20 cellular contexts compared by ENCODE assay signal in the genomic region with DNA sequence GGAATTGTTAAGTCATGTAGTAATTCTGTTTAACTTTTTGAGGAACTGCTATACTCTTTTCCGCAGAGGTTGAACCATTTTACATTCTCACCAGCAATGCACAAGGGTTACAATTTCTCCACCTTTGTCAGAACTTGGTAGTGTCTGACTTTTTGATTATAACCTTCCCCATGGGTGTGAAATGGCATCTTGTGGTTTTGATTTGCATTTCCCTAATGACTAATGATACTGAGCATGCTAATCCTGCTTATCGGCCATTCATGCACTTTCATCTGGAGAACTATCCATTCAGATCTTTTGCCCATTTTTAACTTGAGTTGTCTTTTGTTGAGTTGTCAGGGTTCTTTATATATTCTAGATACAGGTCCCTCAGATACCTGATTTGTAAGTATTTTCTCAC. TPM values are rescaled to one million over a fixed set of nuclear protein-coding genes. Genes with fewer than 3 reads are reported as not detected.
DNase-seq lines count a peak whose midpoint lies in the region; ATAC-seq, FAIRE-seq and TF ChIP-seq lines count a peak whose summit lies in the region.
"Had no signal": no experiment of that assay in that cellular context is flagged by ENCODE, and none has a peak within 500 bp of the region (broad histone marks: within the 10 kb centered on the region; RNA-seq: fewer than 3 reads in every experiment).

No MANE protein-coding gene starts in this region.

- no peak for TF ChIP-seq RAD21 in GM12878 (IDR thresholded peaks at IDR 0.05; ENCODE audit: insufficient read depth, low read depth, low read length)

- H3K27me3 Mint-ChIP-seq in activated CD8-positive, alpha-beta T cell treated with anti-CD3 and anti-CD28 coated beads for 36 hours: peaks cover 2% of the 10 kb centered on the region

- ATAC-seq in GM18520 (IDR thresholded peaks at IDR 0.05; ENCODE audit: unreplicated experiment): peak; percentile 59
- peak; percentile 42; the same call in 1 of the 3 replicates for ATAC-seq in GM12878
- no peak for ATAC-seq in activated CD8-positive, alpha-beta T cell treated with anti-CD3 and anti-CD28 coated beads for 36 hours
- ATAC-seq: HepG2 had no signal

- H4K20me1 ChIP-seq in Karpas-422 (ENCODE audit: insufficient read depth, low read depth, low read length) (no peaks in the 10 kb centered on the region), GM12878 (ENCODE audit: control insufficient read depth, insufficient read depth) (no peaks in the 10 kb centered on the region)

- H3K9ac ChIP-seq in Karpas-422 (ENCODE audit: low read length) (no peak overlapping the region), GM12878 (ENCODE audit: control insufficient read depth, insufficient read depth, low read length) (no peak overlapping the region)

- H3K36me3 Mint-ChIP-seq in activated CD8-positive, alpha-beta T cell treated with anti-CD3 and anti-CD28 coated beads for 36 hours (ENCODE audit: low read depth): no peaks in the 10 kb centered on the region

- H3K36me3 ChIP-seq in Karpas-422 (ENCODE audit: insufficient read depth, low read length) (no peaks in the 10 kb centered on the region), GM12878 (ENCODE audit: control insufficient read depth in 2 of 2, insufficient read depth in 2 of 2, low read length in 1 of 2) (no peaks in the 10 kb centered on the region)
- H3K36me3 ChIP-seq: BE2C had no signal

- no peak for TF ChIP-seq CTCF in GM12878 (IDR thresholded peaks at IDR 0.05 in 2 of 3, conservative IDR thresholded peaks at IDR 0.05 in 1 of 3; ENCODE audit: control insufficient read depth in 2 of 3, extremely low read depth in 1 of 3, insufficient read depth in 1 of 3, low read depth in 3 of 3, low read length in 3 of 3)
- TF ChIP-seq CTCF in activated CD8-positive, alpha-beta T cell treated with anti-CD3 and anti-CD28 coated beads for 36 hours (IDR thresholded peaks at IDR 0.05): no peak

- H3K79me2 ChIP-seq in Karpas-422 (ENCODE audit: low read length) (no peaks in the 10 kb centered on the region), GM12878 (ENCODE audit: control insufficient read depth, insufficient read depth, low read length) (no peaks in the 10 kb centered on the region)

- H3K27ac ChIP-seq in Karpas-422 (ENCODE audit: low read length): no peak overlapping the region
- no peak overlapping the region for H3K27ac ChIP-seq in GM12878 (ENCODE audit: control insufficient read depth, insufficient read depth)
- H3K27ac ChIP-seq: C4-2B had no signal

- peaks cover 8% of the 10 kb centered on the region for H3K4me1 ChIP-seq in Karpas-422 (ENCODE audit: low read length)
- peaks cover 3% of the 10 kb centered on the region; the same call in 1 of the 2 replicates for H3K4me1 ChIP-seq in GM12878 (ENCODE audit: control insufficient read depth, insufficient read depth, low read length)
- H3K4me1 ChIP-seq: BE2C had no signal

- H2AFZ ChIP-seq in Karpas-422 (ENCODE audit: low read length): no peak overlapping the region
- no peak overlapping the region for H2AFZ ChIP-seq in GM12878 (ENCODE audit: control insufficient read depth, low read depth, low read length)

- H3K9me3 Mint-ChIP-seq in activated CD8-positive, alpha-beta T cell treated with anti-CD3 and anti-CD28 coated beads for 36 hours: no peaks in the 10 kb centered on the region
- H3K9me3 Mint-ChIP-seq: CD4-positive, alpha-beta memory T cell; HFFc6 had no signal

- SMC1A ChIA-PET in GM12878 (lab: Charles Lee; ENCODE audit: uncharacterized antibody, unreplicated experiment): no interaction called here

- RAD21 ChIA-PET in GM12878 (lab: Charles Lee; ENCODE audit: unreplicated experiment): no interaction called here

- FAIRE-seq in GM12878 (lab: Jason Lieb, UNC): no peak
- FAIRE-seq: A204.1, G401.6, GM12892, HepG2, HTR-8/SVneo had no signal

- H3K9me3 ChIP-seq in Karpas-422 (ENCODE audit: low read length) (no peaks in the 10 kb centered on the region), GM12878 (replicated peaks; ENCODE audit: control insufficient read depth, insufficient read depth, low read length) (no peaks in the 10 kb centered on the region)
- H3K9me3 ChIP-seq: BE2C had no signal

- POLR2A ChIA-PET in GM12878 (lab: Charles Lee): no interaction called here
- POLR2A ChIA-PET in activated CD8-positive, alpha-beta T cell treated with anti-CD3 and anti-CD28 coated beads for 36 hours (lab: Charles Lee): no interaction called here

- in situ Hi-C loops in GM12878 (cut with MboI): no loop called here
- in situ Hi-C loops in KBM-7 (cut with MboI; ENCODE audit: low pct_unique_long_range_greater_than_20kb, low sequenced_read_pairs): no loop called here

- no peak for TF ChIP-seq EP300 in GM12878 (IDR thresholded peaks at IDR 0.05; ENCODE audit: borderline replicate concordance in 1 of 2, control insufficient read depth in 1 of 2, low read depth in 2 of 2, low read length in 2 of 2)

- H3K4me2 ChIP-seq in Karpas-422 (ENCODE audit: low read depth, low read length, poor library complexity, severe bottlenecking) (peak overlapping the region; percentile 3), GM12878 (ENCODE audit: control insufficient read depth, insufficient read depth) (no peak overlapping the region)

- H3K27ac Mint-ChIP-seq in activated CD8-positive, alpha-beta T cell treated with anti-CD3 and anti-CD28 coated beads for 36 hours: no peak overlapping the region
- H3K27ac Mint-ChIP-seq: CD4-positive, alpha-beta memory T cell; HFFc6 had no signal

- no peaks in the 10 kb centered on the region for H3K27me3 ChIP-seq in Karpas-422 (ENCODE audit: low read length)
- no peaks in the 10 kb centered on the region; a peak in 1 of 4 replicates for H3K27me3 ChIP-seq in GM12878 (replicated peaks in 1 of 2; ENCODE audit: control insufficient read depth in 2 of 2, insufficient read depth in 2 of 2, low read length in 1 of 2)
- H3K27me3 ChIP-seq: BE2C had no signal

- intact Hi-C loops in GM12878 (cut with micrococcal nuclease; ENCODE audit: unreplicated experiment): no loop called here
- intact Hi-C loops in activated CD8-positive, alpha-beta T cell treated with anti-CD3 and anti-CD28 coated beads for 36 hours (cut with micrococcal nuclease): no loop called here

- WGBS in GM12878 (ENCODE audit: insufficient coverage, insufficient replicate concordance, low lambda C conversion rate, missing lambda C conversion rate): 53% methylated on average over 2 of the region's 2 CpGs

- H3K4me3 Mint-ChIP-seq in activated CD8-positive, alpha-beta T cell treated with anti-CD3 and anti-CD28 coated beads for 36 hours: no peak overlapping the region
- H3K4me3 Mint-ChIP-seq: CD4-positive, alpha-beta memory T cell; HFFc6 had no signal

- no peak overlapping the region for H3K4me3 ChIP-seq in Karpas-422 (ENCODE audit: low read length)
- no peak overlapping the region for H3K4me3 ChIP-seq in GM12878

- CTCF ChIA-PET in GM12878 (lab: Yijun Ruan, JAX): no interaction called here
- CTCF ChIA-PET in activated CD8-positive, alpha-beta T cell treated with anti-CD3 and anti-CD28 coated beads for 36 hours (lab: Charles Lee): no interaction called here

- DNase-seq in Karpas-422 (peak; percentile 55), GM12878 (ENCODE audit: low read depth, low spot score) (no peak), KBM-7 (no peak), putamen (ENCODE audit: low spot score) (no peak), NCI-H2196 treated with DMSO at 0.1 percent for 48 hours (lab: John Stamatoyannopoulos, UW; ENCODE audit: unreplicated experiment) (no peak)
- no peak for DNase-seq in activated CD8-positive, alpha-beta T cell treated with anti-CD3 and anti-CD28 coated beads for 36 hours
- DNase-seq: BE2C; CD4-positive, alpha-beta memory T cell; DMS153; DMS79 treated with DMSO at 0.1 percent for 48 hours; EL; HCEC 1CT; HFFc6 had no signal

- H3K9me2 ChIP-seq in Karpas-422 (replicated peaks; ENCODE audit: insufficient read depth, low read length): no peaks in the 10 kb centered on the region

- BruUV-seq in GM12878 (replicated peaks; lab: Mats Ljungman, UMichigan): no TSS peak

- H3K4me1 Mint-ChIP-seq in activated CD8-positive, alpha-beta T cell treated with anti-CD3 and anti-CD28 coated beads for 36 hours (ENCODE audit: low read depth): no peaks in the 10 kb centered on the region
- H3K4me1 Mint-ChIP-seq: CD4-positive, alpha-beta memory T cell had no signal

- TF ChIP-seq POLR2A in GM12878 (IDR thresholded peaks at IDR 0.05; ENCODE audit: low read depth, low read length): no peak

TF ChIP-seq in GM12878, 131 proteins besides CTCF, POLR2A, EP300 and RAD21:
- TF ChIP-seq RUNX3 (IDR thresholded peaks at IDR 0.05; ENCODE audit: low read length) (0 out of 2 replicates have a peak, but pooled peaks have one; percentile 13), MXI1 (IDR thresholded peaks at IDR 0.05; ENCODE audit: low read depth, low read length) (no peak)

RNA-seq across cellular contexts. Expression of gene CYB5A, which starts 47.2 kb away (rescaled TPM):
- total RNA-seq in Karpas-422 (2014; rRNA removed; shearing (Covaris generic); ENCODE audit: low replicate concordance): 43.5 and 50.9 TPM in 2 replicates
- total RNA-seq in GM12878 (2013; cell fraction: nucleolus; rRNA removed): 49.2 and 49.6 TPM in 2 replicates
- 63.2 and 76.9 TPM in 2 replicates for total RNA-seq in GM12878 (2014; rRNA removed)
- 63.9 and 68.7 TPM in 2 replicates for total RNA-seq in GM12878 (2014; rRNA removed; fragmentation: Illumina TruSeq; extraction: Trizol)
- total RNA-seq in GM12878 (2021): 60.2 and 60.4 TPM in 2 replicates
- 29.6 TPM for polyA plus RNA-seq in GM12878 (2011; ENCODE audit: low read depth)
- 106 and 119 TPM in 2 replicates for polyA plus RNA-seq in GM12878 (2011; rRNA removed)
- 126 and 164 TPM in 2 replicates for polyA plus RNA-seq in GM12878 (2011; cell fraction: cytosol; rRNA removed)
- polyA plus RNA-seq in GM12878 (2011; cell fraction: nucleus; rRNA removed): 57.7 and 65.9 TPM in 2 replicates
- polyA plus RNA-seq in GM12878 (2012): 46.7 and 56.5 TPM in 2 replicates
- 78.6 and 87.4 TPM in 2 replicates for polyA plus RNA-seq in GM12878 (2014; fragmentation: Illumina TruSeq; extraction: Trizol)
- 100 to 1,000 TPM; 120 to 129 TPM for polyA plus RNA-seq in GM12878 (2014; fragmentation: Nextera tagmentation; extraction: Ambion mirVana)
- 57.8 and 76.8 TPM in 2 replicates for polyA plus RNA-seq in GM12878 (2014; rRNA removed)
- 100 to 1,000 TPM; 119 to 122 TPM for polyA plus RNA-seq in GM12878 (2016; fragmentation: Nextera tagmentation; extraction: Ambion mirVana)
- 30.7 and 34.2 TPM in 2 replicates for polyA minus RNA-seq in GM12878 (2011; rRNA and poly(A)+ RNA removed)
- polyA minus RNA-seq in GM12878 (2011; cell fraction: cytosol; rRNA and poly(A)+ RNA removed): 8.8 and 20.5 TPM in 2 replicates
- polyA minus RNA-seq in GM12878 (2011; cell fraction: nucleus; rRNA and poly(A)+ RNA removed): 8.0 and 8.1 TPM in 2 replicates
- total RNA-seq in activated CD8-positive, alpha-beta T cell treated with anti-CD3 and anti-CD28 coated beads for 36 hours: 10 to 100 TPM; 60.2 to 62.4 TPM
